ENCODE assay signal across 1 cellular context in genomic region chr9:15213249-15213648, GRCh38.
TF ChIP-seq lines count a peak whose summit lies in the region.

No MANE protein-coding gene starts in this region.

TF ChIP-seq in GM23338, 12 proteins besides CTCF, POLR2A, EP300 and RAD21 (continued from another document):
- TF ChIP-seq ZNF462 (CRISPR knock-in tag; IDR thresholded peaks at IDR 0.05): no peak
- no peak for TF ChIP-seq NANOG (IDR thresholded peaks at IDR 0.05; ENCODE audit: borderline replicate concordance)
- no peak for TF ChIP-seq REST (IDR thresholded peaks at IDR 0.05; ENCODE audit: unreplicated experiment)
- TF ChIP-seq ETS1 (IDR thresholded peaks at IDR 0.05): no peak
- no peak for TF ChIP-seq POLR2AphosphoS5 (IDR thresholded peaks at IDR 0.05; ENCODE audit: low read depth)
- TF ChIP-seq JUNB (IDR thresholded peaks at IDR 0.05; ENCODE audit: unreplicated experiment): no peak
- no peak for TF ChIP-seq EZH2phosphoT487 (IDR thresholded peaks at IDR 0.05; ENCODE audit: unreplicated experiment)
